20 cellular contexts compared by ENCODE assay signal in genomic region chr10:49194212-49194920, GRCh38. TPM values are rescaled to one million over a fixed set of nuclear protein-coding genes. Genes with fewer than 3 reads are reported as not detected.
DNase-seq lines count a peak whose midpoint lies in the region; ATAC-seq, FAIRE-seq and TF ChIP-seq lines count a peak whose summit lies in the region.
"Had no signal": no experiment of that assay in that cellular context is flagged by ENCODE, and none has a peak within 500 bp of the region (broad histone marks: within the 10 kb centered on the region; RNA-seq: fewer than 3 reads in every experiment).

No MANE protein-coding gene starts in this region.

- ATAC-seq in GM12878 (peak; percentile 36), GM21367 (IDR thresholded peaks at IDR 0.05; ENCODE audit: unreplicated experiment) (no peak)
- peak; percentile 40 to 58 for ATAC-seq in natural killer cell treated with Interleukin-12 subunit alpha and Interleukin-12 subunit beta and Interleukin-15 and Interleukin-18, amount 100 ng/mL, for 72 hours
- ATAC-seq: sciatic nerve had no signal

- H3K4me3 Mint-ChIP-seq in activated CD4-positive, alpha-beta T cell treated with anti-CD3 and anti-CD28 coated beads, Interleukin-2, amount 10 ng/mL, durations not matched to agents 7 days and 5 days, result peak overlapping the region; percentile 13
- H3K4me3 Mint-ChIP-seq in natural killer cell treated with Interleukin-12 subunit alpha and Interleukin-12 subunit beta and Interleukin-15 and Interleukin-18, amount 100 ng/mL, for 72 hours, result peak overlapping the region; percentile 72
- H3K4me3 Mint-ChIP-seq: H9 had no signal

- H3K4me1 Mint-ChIP-seq in activated CD4-positive, alpha-beta T cell treated with anti-CD3 and anti-CD28 coated beads, Interleukin-2, amount 10 ng/mL, durations not matched to agents 7 days and 5 days, result peaks cover 36% of the 10 kb centered on the region
- peaks cover 37 to 41% of the 10 kb centered on the region in 2 donors for H3K4me1 Mint-ChIP-seq in natural killer cell treated with Interleukin-12 subunit alpha and Interleukin-12 subunit beta and Interleukin-15 and Interleukin-18, amount 100 ng/mL, for 72 hours (ENCODE audit: low read depth in 2 of 2)
- H3K4me1 Mint-ChIP-seq: H9 had no signal

- no peaks in the 10 kb centered on the region for H3K9me3 Mint-ChIP-seq in activated CD4-positive, alpha-beta T cell treated with anti-CD3 and anti-CD28 coated beads, Interleukin-2, amount 10 ng/mL, durations not matched to agents 7 days and 5 days
- peaks cover 6% of the 10 kb centered on the region for H3K9me3 Mint-ChIP-seq in natural killer cell treated with Interleukin-12 subunit alpha and Interleukin-12 subunit beta and Interleukin-15 and Interleukin-18, amount 100 ng/mL, for 72 hours
- H3K9me3 Mint-ChIP-seq: H9 had no signal

- H3K27me3 Mint-ChIP-seq in activated CD4-positive, alpha-beta T cell treated with anti-CD3 and anti-CD28 coated beads, Interleukin-2, amount 10 ng/mL, durations not matched to agents 7 days and 5 days, result peaks cover 27% of the 10 kb centered on the region
- peaks cover 8 to 9% of the 10 kb centered on the region in 2 donors for H3K27me3 Mint-ChIP-seq in natural killer cell treated with Interleukin-12 subunit alpha and Interleukin-12 subunit beta and Interleukin-15 and Interleukin-18, amount 100 ng/mL, for 72 hours

- H3K4me3 ChIP-seq in GM12865 (ENCODE audit: low read depth, low read length), result peak overlapping the region; percentile 25
- H3K4me3 ChIP-seq in GM12878, result no peak overlapping the region

- in situ Hi-C loops in GM12878 (cut with MboI), result loop anchor here (25.0 kb wide), 1 partner anchor 1443 kb away; no protein-coding TSS in a partner anchor

- WGBS in GM12878 (ENCODE audit: insufficient coverage, insufficient replicate concordance, low lambda C conversion rate, missing lambda C conversion rate), result 9% methylated on average over 8 of the region's 8 CpGs

- H3K9ac ChIP-seq in GM12878 (ENCODE audit: control insufficient read depth, insufficient read depth, low read length), result no peak overlapping the region

- H3K36me3 Mint-ChIP-seq in activated CD4-positive, alpha-beta T cell treated with anti-CD3 and anti-CD28 coated beads, Interleukin-2, amount 10 ng/mL, durations not matched to agents 7 days and 5 days (ENCODE audit: low read depth), result no peaks in the 10 kb centered on the region
- peaks cover 11% of the 10 kb centered on the region for H3K36me3 Mint-ChIP-seq in natural killer cell treated with Interleukin-12 subunit alpha and Interleukin-12 subunit beta and Interleukin-15 and Interleukin-18, amount 100 ng/mL, for 72 hours

- POLR2A ChIA-PET in activated CD4-positive, alpha-beta T cell treated with anti-CD3 and anti-CD28 coated beads, Interleukin-2, amount 10 ng/mL, durations not matched to agents 7 days and 5 days (lab: Charles Lee), result no interaction called here
- POLR2A ChIA-PET in GM12878 (lab: Charles Lee), result no interaction called here

- SMC1A ChIA-PET in GM12878 (lab: Charles Lee; ENCODE audit: uncharacterized antibody, unreplicated experiment), result interaction anchor here (0.8 to 2.1 kb wide), 5 partner anchors 10 to 168 kb away, joined by 3 to 7 read pairs (median 3); no protein-coding TSS in a partner anchor

- no peak overlapping the region for H3K4me2 ChIP-seq in GM12878 (ENCODE audit: control insufficient read depth, insufficient read depth)

- no peak for TF ChIP-seq EP300 in GM12878 (IDR thresholded peaks at IDR 0.05; ENCODE audit: borderline replicate concordance in 1 of 2, control insufficient read depth in 1 of 2, low read depth in 2 of 2, low read length in 2 of 2)

- H3K79me2 ChIP-seq in GM12878 (ENCODE audit: control insufficient read depth, insufficient read depth, low read length), result no peaks in the 10 kb centered on the region

- H2AFZ ChIP-seq in GM12878 (ENCODE audit: control insufficient read depth, low read depth, low read length), result no peak overlapping the region

- peak; percentile 23 for FAIRE-seq in GM12878 (lab: Jason Lieb, UNC)

- H3K4me1 ChIP-seq in GM12878 (ENCODE audit: control insufficient read depth, insufficient read depth, low read length), result peaks cover 17% of the 10 kb centered on the region

- no TSS peak for BruUV-seq in GM12878 (replicated peaks; lab: Mats Ljungman, UMichigan)

- TF ChIP-seq POLR2A in GM12878 (IDR thresholded peaks at IDR 0.05; ENCODE audit: low read depth, low read length), result no peak

- intact Hi-C loops in GM12878 (cut with micrococcal nuclease; ENCODE audit: unreplicated experiment), result no loop called here

- CTCF ChIA-PET in activated CD4-positive, alpha-beta T cell treated with anti-CD3 and anti-CD28 coated beads, Interleukin-2, amount 10 ng/mL, durations not matched to agents 7 days and 5 days (lab: Charles Lee), result no interaction called here
- CTCF ChIA-PET in GM12878 (lab: Yijun Ruan, JAX), result interaction anchor here (0.7 to 2.2 kb wide), 4 partner anchors 9 to 318 kb away, joined by 3 to 5 read pairs (median 4); no protein-coding TSS in a partner anchor

- H3K27ac ChIP-seq in GM12878 (ENCODE audit: control insufficient read depth, insufficient read depth), result no peak overlapping the region

- no peaks in the 10 kb centered on the region; the same call in 2 of the 3 replicates for H3K9me3 ChIP-seq in GM12878 (replicated peaks; ENCODE audit: control insufficient read depth, insufficient read depth, low read length)

- no peaks in the 10 kb centered on the region for H4K20me1 ChIP-seq in GM12878 (ENCODE audit: control insufficient read depth, insufficient read depth)

- RAD21 ChIA-PET in GM12878 (lab: Charles Lee; ENCODE audit: unreplicated experiment), result no interaction called here

- peak overlapping the region; percentile 68 for H3K27ac Mint-ChIP-seq in activated CD4-positive, alpha-beta T cell treated with anti-CD3 and anti-CD28 coated beads, Interleukin-2, amount 10 ng/mL, durations not matched to agents 7 days and 5 days
- H3K27ac Mint-ChIP-seq in natural killer cell treated with Interleukin-12 subunit alpha and Interleukin-12 subunit beta and Interleukin-15 and Interleukin-18, amount 100 ng/mL, for 72 hours, result peak overlapping the region; percentile 69 to 78
- H3K27ac Mint-ChIP-seq: H9 had no signal

- no peaks in the 10 kb centered on the region for H3K36me3 ChIP-seq in GM12878 (ENCODE audit: control insufficient read depth in 2 of 2, insufficient read depth in 2 of 2, low read length in 1 of 2)

- TF ChIP-seq CTCF in GM12865 (IDR thresholded peaks at IDR 0.05; ENCODE audit: insufficient read depth, low read depth, low read length, missing control alignments) (no peak), GM12878 (IDR thresholded peaks at IDR 0.05 in 2 of 3, conservative IDR thresholded peaks at IDR 0.05 in 1 of 3; ENCODE audit: control insufficient read depth in 2 of 3, extremely low read depth in 1 of 3, insufficient read depth in 1 of 3, low read depth in 3 of 3, low read length in 3 of 3) (no peak)

- DNase-seq in activated CD4-positive, alpha-beta T cell treated with anti-CD3 and anti-CD28 coated beads, Interleukin-2, amount 10 ng/mL, durations not matched to agents 7 days and 5 days, result no peak
- no peak for DNase-seq in activated CD4-positive, alpha-beta T cell treated with anti-CD3 and anti-CD28 coated beads, Interleukin-2, amount 50 U/mL, for 48 hours
- DNase-seq in GM12865 (ENCODE audit: low read depth) (peak; percentile 49), GM12878 (ENCODE audit: low read depth, low spot score) (no peak), RKO (ENCODE audit: low spot score) (no peak)
- DNase-seq in natural killer cell treated with Interleukin-12 subunit alpha and Interleukin-12 subunit beta and Interleukin-15 and Interleukin-18, amount 100 ng/mL, for 72 hours (ENCODE audit: low spot score), result no peak
- DNase-seq in stimulated activated CD8-positive, alpha-beta memory T cell treated with anti-CD3 and anti-CD28 coated beads, Interleukin-4, amount 100 ng/mL, for 48 hours, result no peak
- DNase-seq: activated CD4-positive, CD25-positive, alpha-beta regulatory T cell; amniotic stem cell; cerebellar nuclear complex; EL; H9; NCI-H2081; NCI-H526 treated with DMSO at 0.1 percent for 48 hours; RPMI8226; stimulated activated CD4-positive, alpha-beta T cell treated with anti-CD3 and anti-CD28 coated beads, Interleukin-4, amount 100 ng/mL, for 1 hour; trophoblast cell had no signal

- no peak for TF ChIP-seq RAD21 in GM12878 (IDR thresholded peaks at IDR 0.05; ENCODE audit: insufficient read depth, low read depth, low read length)

- H3K27me3 ChIP-seq in GM12878 (replicated peaks in 1 of 2; ENCODE audit: control insufficient read depth in 2 of 2, insufficient read depth in 2 of 2, low read length in 1 of 2), result no peaks in the 10 kb centered on the region

RNA-seq across cellular contexts. Expression of gene TMEM273, which starts 6.2 kb away (rescaled TPM):
- total RNA-seq in activated CD4-positive, alpha-beta T cell treated with anti-CD3 and anti-CD28 coated beads, Interleukin-2, amount 10 ng/mL, durations not matched to agents 7 days and 5 days, result 10 to 100 TPM; 12.5 to 14.0 TPM
- total RNA-seq in GM12878 (2013; cell fraction: nucleolus; rRNA removed), result 135 and 148 TPM in 2 replicates
- total RNA-seq in GM12878 (2014; rRNA removed), result 26.5 and 30.6 TPM in 2 replicates
- 24.0 and 26.3 TPM in 2 replicates for total RNA-seq in GM12878 (2014; rRNA removed; fragmentation: Illumina TruSeq; extraction: Trizol)
- total RNA-seq in GM12878 (2021), result 20.9 and 23.5 TPM in 2 replicates
- 8.9 TPM for polyA plus RNA-seq in GM12878 (2011; ENCODE audit: low read depth)
- 46.3 and 47.3 TPM in 2 replicates for polyA plus RNA-seq in GM12878 (2011; rRNA removed)
- polyA plus RNA-seq in GM12878 (2011; cell fraction: cytosol; rRNA removed), result 45.0 and 51.2 TPM in 2 replicates
- 75.4 and 80.5 TPM in 2 replicates for polyA plus RNA-seq in GM12878 (2011; cell fraction: nucleus; rRNA removed)
- 7.0 and 8.7 TPM in 2 replicates for polyA plus RNA-seq in GM12878 (2012)
- polyA plus RNA-seq in GM12878 (2014; fragmentation: Illumina TruSeq; extraction: Trizol), result 35.6 and 41.3 TPM in 2 replicates
- polyA plus RNA-seq in GM12878 (2014; fragmentation: Nextera tagmentation; extraction: Ambion mirVana), result 10 to 100 TPM; 25.6 to 28.6 TPM
- 33.9 and 40.4 TPM in 2 replicates for polyA plus RNA-seq in GM12878 (2014; rRNA removed)
- 10 to 100 TPM; 10.3 to 12.2 TPM for polyA plus RNA-seq in GM12878 (2016; fragmentation: Nextera tagmentation; extraction: Ambion mirVana)
- 35.0 and 35.7 TPM in 2 replicates for polyA minus RNA-seq in GM12878 (2011; rRNA and poly(A)+ RNA removed)
- 6.0 and 6.5 TPM in 2 replicates for polyA minus RNA-seq in GM12878 (2011; cell fraction: cytosol; rRNA and poly(A)+ RNA removed)
- 13.5 and 14.6 TPM in 2 replicates for polyA minus RNA-seq in GM12878 (2011; cell fraction: nucleus; rRNA and poly(A)+ RNA removed)
- 10 to 100 TPM; 13.2 to 86.0 TPM for total RNA-seq in natural killer cell treated with Interleukin-12 subunit alpha and Interleukin-12 subunit beta and Interleukin-15 and Interleukin-18, amount 100 ng/mL, for 72 hours
- total RNA-seq: A673, H9 had no signal
